In genomic region chr22:43017525-43018290, GRCh38 we compare ENCODE assay signal across 1 cellular context.
TF ChIP-seq lines count a peak whose summit lies in the region.

No MANE protein-coding gene starts in this region.

TF ChIP-seq in HepG2, 621 proteins besides CTCF, POLR2A, EP300 and RAD21 (continued from another document):
- TF ChIP-seq ZNF687 (CRISPR knock-in tag; IDR thresholded peaks at IDR 0.05) (peak; percentile 46; the same call in 1 of the 2 replicates), ARNT2 (CRISPR knock-in tag; IDR thresholded peaks at IDR 0.05; ENCODE audit: low read depth) (no peak), ZSCAN21 (CRISPR knock-in tag; IDR thresholded peaks at IDR 0.05; ENCODE audit: borderline replicate concordance) (no peak), ZNF816 (CRISPR knock-in tag; IDR thresholded peaks at IDR 0.05; ENCODE audit: borderline replicate concordance) (no peak), RAD51 (IDR thresholded peaks at IDR 0.05; ENCODE audit: borderline replicate concordance) (peak; percentile 17; the same call in 1 of the 2 replicates), ZNF441 (CRISPR knock-in tag; IDR thresholded peaks at IDR 0.05; ENCODE audit: borderline replicate concordance) (0 out of 2 replicates have a peak, but pooled peaks have one; percentile 14), ZBTB38 (CRISPR knock-in tag; IDR thresholded peaks at IDR 0.05) (peak; percentile 27)
- TF ChIP-seq, protein P1, sequence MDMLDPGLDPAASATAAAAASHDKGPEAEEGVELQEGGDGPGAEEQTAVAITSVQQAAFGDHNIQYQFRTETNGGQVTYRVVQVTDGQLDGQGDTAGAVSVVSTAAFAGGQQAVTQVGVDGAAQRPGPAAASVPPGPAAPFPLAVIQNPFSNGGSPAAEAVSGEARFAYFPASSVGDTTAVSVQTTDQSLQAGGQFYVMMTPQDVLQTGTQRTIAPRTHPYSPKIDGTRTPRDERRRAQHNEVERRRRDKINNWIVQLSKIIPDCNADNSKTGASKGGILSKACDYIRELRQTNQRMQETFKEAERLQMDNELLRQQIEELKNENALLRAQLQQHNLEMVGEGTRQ (IDR thresholded peaks at IDR 0.05; ENCODE audit: low read depth, low read length): 0 out of 2 replicates have a peak, but pooled peaks have one; percentile 46
- TF ChIP-seq, protein P1 (CRISPR knock-in tag; IDR thresholded peaks at IDR 0.05; ENCODE audit: borderline replicate concordance): no peak
TF ChIP-seq in HepG2: peak in this region for 6.
